In genomic region chr12:120466560-120467315, GRCh38 we compare ENCODE assay signal across 6 cellular contexts. TPM values are rescaled to one million over a fixed set of nuclear protein-coding genes. Genes with fewer than 3 reads are reported as not detected.
A peak's percentile ranks its signal among the peaks of the same experiment; 100 is the strongest.
DNase-seq lines count a peak whose midpoint lies in the region; ATAC-seq and TF ChIP-seq lines count a peak whose summit lies in the region.

No MANE protein-coding gene starts in this region.

- no peaks in the 10 kb centered on the region for H3K9me3 ChIP-seq in IMR-90 (ENCODE audit: control insufficient read depth, insufficient read depth, low read length)
- no peaks in the 10 kb centered on the region for H3K9me3 ChIP-seq in left ventricle myocardium inferior (replicated peaks)

- CTCF ChIA-PET in IMR-90 (lab: Yijun Ruan, JAX), result interaction anchor here (0.5 to 1.7 kb wide), 6 partner anchors 9 to 150 kb away, joined by 3 to 6 read pairs (median 4); no protein-coding TSS in a partner anchor

- ATAC-seq in IMR-90 (ENCODE audit: low read depth), result no peak

- peak overlapping the region; percentile 75; the same call in 1 of the 2 replicates for H3K23ac ChIP-seq in IMR-90 (ENCODE audit: low read depth, low read length)

- intact Hi-C loops in IMR-90 (cut with micrococcal nuclease), result no loop called here
- intact Hi-C loops in left ventricle myocardium inferior (cut with micrococcal nuclease), result no loop called here

- H2AFZ ChIP-seq in IMR-90 (replicated peaks; ENCODE audit: low read length, poor library complexity), result no peak overlapping the region

- H2BK5ac ChIP-seq in IMR-90 (ENCODE audit: low read depth, low read length, poor library complexity, severe bottlenecking), result no peak overlapping the region

- POLR2A ChIA-PET in IMR-90 (lab: Charles Lee; ENCODE audit: unreplicated experiment), result no interaction called here

- H4K5ac ChIP-seq in IMR-90 (ENCODE audit: low read depth, low read length), result no peak overlapping the region

- dilution Hi-C loops in IMR-90 (cut with HindIII; ENCODE audit: low sequenced_read_pairs, unreplicated experiment), result no loop called here

- peak; percentile 81 for TF ChIP-seq CTCF in 22Rv1 (IDR thresholded peaks at IDR 0.05)
- peak; percentile 55 for TF ChIP-seq CTCF in IMR-90 (conservative IDR thresholded peaks at IDR 0.05; ENCODE audit: low read depth, low read length)
- peak; percentile 57 for TF ChIP-seq CTCF in left ventricle myocardium inferior (IDR thresholded peaks at IDR 0.05; ENCODE audit: borderline replicate concordance)

- peak; percentile 43; the same call in 1 of the 2 replicates for TF ChIP-seq RAD21 in IMR-90 (IDR thresholded peaks at IDR 0.05; ENCODE audit: low read length)

- BruUV-seq in IMR-90 (replicated peaks; lab: Mats Ljungman, UMichigan), result no TSS peak

- H3K9me1 ChIP-seq in IMR-90 (ENCODE audit: insufficient read depth, low read length), result no peaks in the 10 kb centered on the region

- no peak overlapping the region for H3K4me3 ChIP-seq in IMR-90 (ENCODE audit: insufficient read depth, low read depth, low read length)
- H3K4me3 ChIP-seq in left ventricle myocardium inferior, result no peak overlapping the region

- TF ChIP-seq POLR2A in IMR-90 (IDR thresholded peaks at IDR 0.05; ENCODE audit: low read depth, low read length), result no peak

- H2AK9ac ChIP-seq in IMR-90 (replicated peaks; ENCODE audit: low read depth, low read length, poor library complexity), result no peak overlapping the region

- no peak overlapping the region for H3K56ac ChIP-seq in IMR-90 (ENCODE audit: extremely low read depth, insufficient read depth, low read length)

- peaks cover 4% of the 10 kb centered on the region; the same call in 1 of the 2 replicates for H3K4me1 ChIP-seq in IMR-90 (ENCODE audit: control insufficient read depth, insufficient read depth, low read length)
- H3K4me1 ChIP-seq in left ventricle myocardium inferior, result peaks cover 62% of the 10 kb centered on the region

- in situ Hi-C loops in IMR-90 (cut with MboI; ENCODE audit: low sequenced_read_pairs), result no loop called here

- H4K20me1 ChIP-seq in IMR-90 (ENCODE audit: insufficient read depth, low read length), result peaks cover 50% of the 10 kb centered on the region

- no peak overlapping the region for H2AK5ac ChIP-seq in IMR-90 (ENCODE audit: low read depth, low read length)

- peaks cover 38% of the 10 kb centered on the region for H3K36me3 ChIP-seq in IMR-90 (ENCODE audit: control insufficient read depth, insufficient read depth, low read length)
- H3K36me3 ChIP-seq in left ventricle myocardium inferior, result peaks cover 47% of the 10 kb centered on the region

- H4K91ac ChIP-seq in IMR-90 (ENCODE audit: insufficient read depth, low read depth, low read length), result no peak overlapping the region

- no peak overlapping the region for H3K14ac ChIP-seq in IMR-90 (replicated peaks; ENCODE audit: low read depth, low read length)

- no peak overlapping the region for H3K4ac ChIP-seq in IMR-90 (ENCODE audit: low read depth, low read length)

- no peak overlapping the region for H3K9ac ChIP-seq in IMR-90 (ENCODE audit: low read depth, low read length)

- H4K8ac ChIP-seq in IMR-90 (ENCODE audit: low read depth in 2 of 2, low read length in 2 of 2), result no peak overlapping the region

- H3K4me2 ChIP-seq in IMR-90 (ENCODE audit: low read depth, low read length), result no peak overlapping the region

- WGBS in IMR-90 (ENCODE audit: extremely low coverage in 2 of 2, insufficient read length in 1 of 2), 2 experiments, result 84% methylated on average over 3 of the region's 8 CpGs; no CpG with 5 or more reads in 1 of the 2 experiments

- DNase-seq in IMR-90 (peak; percentile 45), left ventricle myocardium inferior (no peak), cerebellar nuclear complex (lab: John Stamatoyannopoulos, UW) (no peak), HuH-7 (ENCODE audit: low spot score) (no peak)
- DNase-seq in activated CD4-positive, alpha-beta T cell treated with anti-CD3 and anti-CD28 coated beads for 4 hours, result peak; percentile 26 to 50

- H3K79me1 ChIP-seq in IMR-90 (ENCODE audit: low read depth in 1 of 2, low read length in 2 of 2), result peaks cover 31 to 63% of the 10 kb centered on the region in 2 experiments

- H3K27ac ChIP-seq in 22Rv1 (peak overlapping the region; percentile 19; the same call in 1 of the 2 replicates), IMR-90 (ENCODE audit: insufficient read depth, low read length) (no peak overlapping the region), left ventricle myocardium inferior (replicated peaks) (peak overlapping the region; percentile 50)

- H3K27me3 ChIP-seq in IMR-90 (ENCODE audit: control insufficient read depth, insufficient read depth, low read length) (no peaks in the 10 kb centered on the region), left ventricle myocardium inferior (ENCODE audit: low read depth) (no peaks in the 10 kb centered on the region)

- H2BK120ac ChIP-seq in IMR-90 (ENCODE audit: low read depth, low read length), result no peak overlapping the region

- no peak overlapping the region for H2BK20ac ChIP-seq in IMR-90 (ENCODE audit: low read depth, low read length)

- H2BK15ac ChIP-seq in IMR-90 (ENCODE audit: low read depth, low read length), result no peak overlapping the region

- H3K18ac ChIP-seq in IMR-90 (ENCODE audit: low read depth, low read length), result no peak overlapping the region

TF ChIP-seq in IMR-90, 13 proteins besides CTCF, POLR2A, EP300 and RAD21:
- TF ChIP-seq MAZ (IDR thresholded peaks at IDR 0.05; ENCODE audit: borderline replicate concordance, low read depth, low read length) (no peak), SMC3 (IDR thresholded peaks at IDR 0.05; ENCODE audit: low read depth, low read length) (peak; percentile 40; the same call in 1 of the 2 replicates)
TF ChIP-seq in IMR-90: peak in this region for 1.

RNA-seq across cellular contexts. Expression of gene SRSF9, which starts 2.8 kb away (rescaled TPM):
- total RNA-seq in IMR-90 (2012; rRNA removed), result 102 and 196 TPM in 2 replicates
- polyA plus RNA-seq in IMR-90 (2012; rRNA removed), result 132 and 143 TPM in 2 replicates
- 145 and 193 TPM in 2 replicates for polyA plus RNA-seq in IMR-90 (2012; cell fraction: cytosol; rRNA removed)
- 100 and 179 TPM in 2 replicates for polyA plus RNA-seq in IMR-90 (2012; cell fraction: nucleus; rRNA removed; ENCODE audit: low replicate concordance)
- total RNA-seq in left ventricle myocardium inferior, result 34.4 TPM

RNA-seq across cellular contexts. Expression of gene GATC, which starts 20.5 kb away (rescaled TPM):
- total RNA-seq in IMR-90 (2012; rRNA removed), result 15.6 and 16.5 TPM in 2 replicates
- polyA plus RNA-seq in IMR-90 (2012; rRNA removed), result 7.6 and 8.7 TPM in 2 replicates
- 3.9 and 5.5 TPM in 2 replicates for polyA plus RNA-seq in IMR-90 (2012; cell fraction: cytosol; rRNA removed)
- 5.0 and 12.8 TPM in 2 replicates for polyA plus RNA-seq in IMR-90 (2012; cell fraction: nucleus; rRNA removed; ENCODE audit: low replicate concordance)
- total RNA-seq in left ventricle myocardium inferior, result 12.0 TPM

RNA-seq across cellular contexts. Expression of gene TRIAP1, which starts 20.6 kb away (rescaled TPM):
- total RNA-seq in IMR-90 (2012; rRNA removed) (19.2 and 45.5 TPM in 2 replicates), left ventricle myocardium inferior (17.9 TPM)
- 23.2 and 32.3 TPM in 2 replicates for polyA plus RNA-seq in IMR-90 (2012; rRNA removed)
- 5.8 and 6.9 TPM in 2 replicates for polyA plus RNA-seq in IMR-90 (2012; cell fraction: cytosol; rRNA removed)
- polyA plus RNA-seq in IMR-90 (2012; cell fraction: nucleus; rRNA removed; ENCODE audit: low replicate concordance), result 1.6 and 10.6 TPM in 2 replicates

RNA-seq across cellular contexts. Expression of gene COX6A1, which starts 28.8 kb away (rescaled TPM):
- total RNA-seq in IMR-90 (2012; rRNA removed) (339 and 396 TPM in 2 replicates), left ventricle myocardium inferior (142 TPM)
- 541 and 664 TPM in 2 replicates for polyA plus RNA-seq in IMR-90 (2012; rRNA removed)
- 1,474 and 2,112 TPM in 2 replicates for polyA plus RNA-seq in IMR-90 (2012; cell fraction: cytosol; rRNA removed)
- polyA plus RNA-seq in IMR-90 (2012; cell fraction: nucleus; rRNA removed; ENCODE audit: low replicate concordance), result 252 and 454 TPM in 2 replicates

RNA-seq across cellular contexts. Expression of gene DYNLL1, which starts 29.2 kb away (rescaled TPM):
- total RNA-seq in IMR-90 (2012; rRNA removed) (696 and 709 TPM in 2 replicates), left ventricle myocardium inferior (175 TPM)
- 627 and 663 TPM in 2 replicates for polyA plus RNA-seq in IMR-90 (2012; rRNA removed)
- 559 and 576 TPM in 2 replicates for polyA plus RNA-seq in IMR-90 (2012; cell fraction: cytosol; rRNA removed)
- polyA plus RNA-seq in IMR-90 (2012; cell fraction: nucleus; rRNA removed; ENCODE audit: low replicate concordance), result 164 and 313 TPM in 2 replicates

Comparison
In these comparisons a context has a peak if more than half of its experiments do, and no peak if none do; other contexts are left out.
1. DNase-seq: peak in IMR-90 (single experiment) and activated CD4-positive, alpha-beta T cell treated with anti-CD3 and anti-CD28 coated beads for 4 hours (2 of 2); none in left ventricle myocardium inferior (single experiment), cerebellar nuclear complex (0 of 2) and HuH-7 (single experiment).
2. Peak in every context shown above with its lines, with median percentiles within 50 percentile points of each other: CTCF ChIP-seq.